ENCODE assay signal across 1 cellular context in genomic region chr11:86403458-86403857, GRCh38.
TF ChIP-seq lines count a peak whose summit lies in the region.

No MANE protein-coding gene starts in this region.

TF ChIP-seq in A549, 52 proteins besides CTCF, POLR2A, EP300 and RAD21 (continued from another document):
- TF ChIP-seq USF2 (IDR thresholded peaks at IDR 0.05) (no peak), GATA3 (IDR thresholded peaks at IDR 0.05; ENCODE audit: borderline replicate concordance) (no peak), TP53 (CRISPR knock-in tag; IDR thresholded peaks at IDR 0.05) (no peak), POLR2AphosphoS2 (conservative IDR thresholded peaks at IDR 0.05; ENCODE audit: low read length) (no peak)
